In the genomic region with DNA sequence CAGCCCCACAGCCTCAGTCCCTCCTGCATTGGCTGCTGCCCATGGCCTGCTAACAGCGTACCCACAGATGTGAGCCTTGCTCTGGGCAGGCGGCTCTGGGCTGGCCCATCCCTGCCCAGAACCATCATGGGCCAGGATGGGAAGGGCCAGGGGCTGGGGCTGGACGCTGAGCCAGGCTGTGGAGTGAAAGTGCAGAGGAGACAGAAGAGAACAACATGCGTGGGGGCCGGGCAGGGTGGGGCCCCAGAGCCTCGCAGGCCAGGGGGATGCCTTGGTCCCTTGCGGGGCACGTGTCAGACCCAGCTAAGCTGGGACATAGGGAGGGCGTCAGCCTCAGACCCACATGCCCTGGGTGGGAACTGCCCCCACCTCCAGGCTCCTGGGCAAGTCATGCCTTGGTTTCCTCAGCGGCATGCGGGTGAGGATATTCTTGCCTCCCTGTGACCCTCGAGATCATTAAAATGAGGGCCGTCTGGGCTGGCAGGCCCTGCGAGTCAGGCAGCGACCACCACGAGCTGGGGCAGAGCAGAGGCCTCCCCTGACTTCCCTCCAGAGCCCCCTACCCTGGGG, we compare ENCODE assay signal across 17 cellular contexts. TPM values are rescaled to one million over a fixed set of nuclear protein-coding genes. Genes with fewer than 3 reads are reported as not detected.
DNase-seq lines count a peak whose midpoint lies in the region; ATAC-seq and TF ChIP-seq lines count a peak whose summit lies in the region.
"Had no signal": no experiment of that assay in that cellular context is flagged by ENCODE, and none has a peak within 500 bp of the region (broad histone marks: within the 10 kb centered on the region; RNA-seq: fewer than 3 reads in every experiment).

No MANE protein-coding gene starts in this region.

- no peak overlapping the region for H3K27ac ChIP-seq in right atrium auricular region
- peak overlapping the region in 2 of 59 donors; percentile 18 to 28 for H3K27ac ChIP-seq in dorsolateral prefrontal cortex
- no peak overlapping the region for H3K27ac ChIP-seq in right lobe of liver
- no peak overlapping the region for H3K27ac ChIP-seq in thyroid gland
- no peak overlapping the region for H3K27ac ChIP-seq in body of pancreas
- H3K27ac ChIP-seq: C4-2B, testis had no signal

- peaks cover 17% of the 10 kb centered on the region for H3K36me3 ChIP-seq in right atrium auricular region
- H3K36me3 ChIP-seq in right lobe of liver: no peaks in the 10 kb centered on the region
- H3K36me3 ChIP-seq in thyroid gland: no peaks in the 10 kb centered on the region
- peaks cover 0 to 2% of the 10 kb centered on the region in 2 donors for H3K36me3 ChIP-seq in body of pancreas (replicated peaks in 1 of 2; ENCODE audit: insufficient read depth in 1 of 2, low read depth in 2 of 2)

- no peaks in the 10 kb centered on the region for H3K27me3 ChIP-seq in right atrium auricular region
- H3K27me3 ChIP-seq in dorsolateral prefrontal cortex: no peaks in the 10 kb centered on the region
- H3K27me3 ChIP-seq in right lobe of liver: no peaks in the 10 kb centered on the region
- no peaks in the 10 kb centered on the region for H3K27me3 ChIP-seq in thyroid gland
- H3K27me3 ChIP-seq in body of pancreas: no peaks in the 10 kb centered on the region
- H3K27me3 ChIP-seq: testis had no signal

- DNase-seq in Right ventricle myocardium inferior (ENCODE audit: missing footprints) (peak; percentile 49), right atrium auricular region (ENCODE audit: low spot score) (no peak), dorsolateral prefrontal cortex (peak in 6 of 10 donors; percentile 1 to 26 (median 14)), right lobe of liver (peak in 2 of 3 donors; percentile 23 to 27), thyroid gland (peak; percentile 0 to 1), NK-92 (lab: John Stamatoyannopoulos, UW; ENCODE audit: unreplicated experiment) (no peak), body of pancreas (no peak), DMS53 (lab: John Stamatoyannopoulos, UW) (no peak)
- DNase-seq: ACHN; effector memory CD4-positive, alpha-beta T cell; GF-D8; midbrain; NCI-H1105 treated with DMSO at 0.1 percent for 48 hours; NCI-H510A; SW 1271; testis had no signal

- H3K9me3 ChIP-seq in right atrium auricular region (no peaks in the 10 kb centered on the region), right lobe of liver (no peaks in the 10 kb centered on the region), thyroid gland (no peaks in the 10 kb centered on the region), body of pancreas (no peaks in the 10 kb centered on the region)
- H3K9me3 ChIP-seq: testis had no signal

- 93% methylated on average over 3 of the region's 16 CpGs for WGBS in right lobe of liver (ENCODE audit: insufficient coverage, low coverage, low lambda C conversion rate, missing lambda C conversion rate)
- WGBS in thyroid gland, 2 donors: 93% methylated on average over 11 to 13 of the region's 16 CpGs
- 92 to 94% methylated on average over 12 to 16 of the region's 16 CpGs for WGBS in body of pancreas, 2 donors

- no peak for TF ChIP-seq POLR2A in right lobe of liver (IDR thresholded peaks at IDR 0.05)
- TF ChIP-seq POLR2A in thyroid gland (IDR thresholded peaks at IDR 0.05): no peak
- no peak for TF ChIP-seq POLR2A in body of pancreas (IDR thresholded peaks at IDR 0.05)

- intact Hi-C loops in Right ventricle myocardium inferior (cut with DNase I) (no loop called here), dorsolateral prefrontal cortex (cut with DNase I) (no loop called here), right lobe of liver (cut with DNase I) (no loop called here), thyroid gland (cut with DNase I) (no loop called here), body of pancreas (cut with DNase I) (no loop called here)

- ATAC-seq in Right ventricle myocardium inferior: no peak
- ATAC-seq in right lobe of liver: no peak
- no peak for ATAC-seq in body of pancreas

- no peak overlapping the region for H3K4me3 ChIP-seq in right atrium auricular region
- no peak overlapping the region for H3K4me3 ChIP-seq in dorsolateral prefrontal cortex
- H3K4me3 ChIP-seq in right lobe of liver: no peak overlapping the region
- no peak overlapping the region for H3K4me3 ChIP-seq in thyroid gland (replicated peaks in 1 of 3)
- no peak overlapping the region for H3K4me3 ChIP-seq in body of pancreas
- H3K4me3 ChIP-seq: testis had no signal

- H3K4me1 ChIP-seq in right atrium auricular region (no peaks in the 10 kb centered on the region), right lobe of liver (no peaks in the 10 kb centered on the region), thyroid gland (no peaks in the 10 kb centered on the region), body of pancreas (no peaks in the 10 kb centered on the region)

- TF ChIP-seq CTCF in right atrium auricular region (IDR thresholded peaks at IDR 0.05) (no peak), dorsolateral prefrontal cortex (IDR thresholded peaks at IDR 0.05 in 54 of 56, conservative IDR thresholded peaks at IDR 0.05 in 2 of 56; ENCODE audit: low read depth in 1 of 56, partially characterized antibody in 56 of 56) (no peak), right lobe of liver (IDR thresholded peaks at IDR 0.05) (no peak), thyroid gland (IDR thresholded peaks at IDR 0.05) (no peak), body of pancreas (IDR thresholded peaks at IDR 0.05) (no peak)

RNA-seq across cellular contexts. Expression of a gene that starts 27.3 kb away (rescaled TPM):
- total RNA-seq in Right ventricle myocardium inferior: 182 TPM
- total RNA-seq in right atrium auricular region: 100 to 1,000 TPM in 1 of 2 donors, 10 to 100 TPM in 1; 77.4 to 103 TPM
- 100 to 1,000 TPM in 94 of 120 experiments, 10 to 100 TPM in 26; 67.1 to 206 (median 116) TPM for total RNA-seq in dorsolateral prefrontal cortex
- 10 to 100 TPM; 20.7 to 44.5 (median 27.8) TPM for total RNA-seq in right lobe of liver
- 10 to 100 TPM; 14.1 to 35.5 (median 26.8) TPM for total RNA-seq in thyroid gland
- 10 to 100 TPM; 23.3 to 30.7 TPM for total RNA-seq in body of pancreas

Comparison
In these comparisons a context has a peak if more than half of its experiments do, and no peak if none do; other contexts are left out.
1. DNase-seq: peak in Right ventricle myocardium inferior (single experiment), dorsolateral prefrontal cortex (6 of 10), right lobe of liver (2 of 3) and thyroid gland (2 of 2); none in right atrium auricular region (single experiment), NK-92 (single experiment), body of pancreas (0 of 4) and DMS53 (single experiment).